Comparison of ENCODE assay signal across 18 cellular contexts in genomic region chr15:28920781-28921331, GRCh38. TPM values are rescaled to one million over a fixed set of nuclear protein-coding genes. Genes with fewer than 3 reads are reported as not detected.
A peak's percentile ranks its signal among the peaks of the same experiment; 100 is the strongest.
DNase-seq lines count a peak whose midpoint lies in the region; ATAC-seq and TF ChIP-seq lines count a peak whose summit lies in the region.
"Had no signal": no experiment of that assay in that cellular context is flagged by ENCODE, and none has a peak within 500 bp of the region (broad histone marks: within the 10 kb centered on the region; RNA-seq: fewer than 3 reads in every experiment).

No MANE protein-coding gene starts in this region.

- H3K27ac ChIP-seq in MM.1S (ENCODE audit: low read length), result peak overlapping the region; percentile 96
- H3K27ac ChIP-seq: GM23248 had no signal

- H3F3A ChIP-seq in MM.1S (ENCODE audit: insufficient read depth, low read length), result peaks cover 29% of the 10 kb centered on the region

- H3K27me3 Mint-ChIP-seq in activated T-cell treated with anti-CD3 and anti-CD28 coated beads, Interleukin-2, amount 50 U/mL, for 4 hours (ENCODE audit: low read depth), result no peaks in the 10 kb centered on the region
- no peaks in the 10 kb centered on the region for H3K27me3 Mint-ChIP-seq in central memory CD8-positive, alpha-beta T cell

- no peaks in the 10 kb centered on the region for H4K20me1 ChIP-seq in MM.1S (ENCODE audit: insufficient read depth, low read length)

- peak overlapping the region; percentile 39 for H3K4me2 ChIP-seq in MM.1S (ENCODE audit: low read depth, low read length)

- peaks cover 59% of the 10 kb centered on the region for H3K4me1 Mint-ChIP-seq in activated T-cell treated with anti-CD3 and anti-CD28 coated beads, Interleukin-2, amount 50 U/mL, for 4 hours (ENCODE audit: low read depth)
- peaks cover 53% of the 10 kb centered on the region for H3K4me1 Mint-ChIP-seq in central memory CD8-positive, alpha-beta T cell
- peaks cover 29% of the 10 kb centered on the region for H3K4me1 Mint-ChIP-seq in stimulated activated effector memory CD8-positive, alpha-beta T cell treated with anti-CD3 and anti-CD28 coated beads, Interleukin-12 subunit alpha, Interleukin-12 subunit beta, amount 100 ng/mL, for 72 hours

- peak overlapping the region; percentile 58 for H3K27ac Mint-ChIP-seq in central memory CD8-positive, alpha-beta T cell (ENCODE audit: low read depth)
- H3K27ac Mint-ChIP-seq in stimulated activated effector memory CD8-positive, alpha-beta T cell treated with anti-CD3 and anti-CD28 coated beads, Interleukin-12 subunit alpha, Interleukin-12 subunit beta, amount 100 ng/mL, for 72 hours, result no peak overlapping the region
- H3K27ac Mint-ChIP-seq: activated T-helper 1 cell treated with anti-CD3 and anti-CD28 coated beads, Interleukin-12 subunit alpha, Interleukin-12 subunit beta, Interleukin-2, Interleukin-4 antibody, amounts not matched to agents 30 ng/mL and 10 ng/mL and 1 ng/mL, durations not matched to agents 14 hours and 24 hours and 36 hours had no signal

- no peaks in the 10 kb centered on the region for H3K36me3 ChIP-seq in MM.1S (replicated peaks; ENCODE audit: insufficient read depth, low read length)
- H3K36me3 ChIP-seq: BE2C had no signal

- H3K9me3 ChIP-seq in MM.1S (replicated peaks; ENCODE audit: insufficient read depth, low read length), result no peaks in the 10 kb centered on the region
- H3K9me3 ChIP-seq: BE2C had no signal

- H3K27me3 ChIP-seq in MM.1S (replicated peaks; ENCODE audit: insufficient read depth, low read length), result no peaks in the 10 kb centered on the region
- H3K27me3 ChIP-seq: BE2C had no signal

- intact Hi-C loops in sciatic nerve (cut with DNase I), result no loop called here

- H3K9me3 Mint-ChIP-seq in activated T-cell treated with anti-CD3 and anti-CD28 coated beads, Interleukin-2, amount 50 U/mL, for 4 hours, result no peaks in the 10 kb centered on the region
- H3K9me3 Mint-ChIP-seq in central memory CD8-positive, alpha-beta T cell, result no peaks in the 10 kb centered on the region
- no peaks in the 10 kb centered on the region for H3K9me3 Mint-ChIP-seq in stimulated activated effector memory CD8-positive, alpha-beta T cell treated with anti-CD3 and anti-CD28 coated beads, Interleukin-12 subunit alpha, Interleukin-12 subunit beta, amount 100 ng/mL, for 72 hours
- H3K9me3 Mint-ChIP-seq: activated T-helper 1 cell treated with anti-CD3 and anti-CD28 coated beads, Interleukin-12 subunit alpha, Interleukin-12 subunit beta, Interleukin-2, Interleukin-4 antibody, amounts not matched to agents 30 ng/mL and 10 ng/mL and 1 ng/mL, durations not matched to agents 14 hours and 24 hours and 36 hours had no signal

- no peaks in the 10 kb centered on the region for H3K9me2 ChIP-seq in MM.1S (replicated peaks; ENCODE audit: insufficient read depth, low read length)

- peak overlapping the region; percentile 14 for H3K4me3 Mint-ChIP-seq in activated T-cell treated with anti-CD3 and anti-CD28 coated beads, Interleukin-2, amount 50 U/mL, for 4 hours
- peak overlapping the region; percentile 61 for H3K4me3 Mint-ChIP-seq in central memory CD8-positive, alpha-beta T cell
- peak overlapping the region; percentile 46 for H3K4me3 Mint-ChIP-seq in stimulated activated effector memory CD8-positive, alpha-beta T cell treated with anti-CD3 and anti-CD28 coated beads, Interleukin-12 subunit alpha, Interleukin-12 subunit beta, amount 100 ng/mL, for 72 hours
- H3K4me3 Mint-ChIP-seq: activated T-helper 1 cell treated with anti-CD3 and anti-CD28 coated beads, Interleukin-12 subunit alpha, Interleukin-12 subunit beta, Interleukin-2, Interleukin-4 antibody, amounts not matched to agents 30 ng/mL and 10 ng/mL and 1 ng/mL, durations not matched to agents 14 hours and 24 hours and 36 hours had no signal

- no peak overlapping the region for H2AFZ ChIP-seq in MM.1S (ENCODE audit: low read length)
- H2AFZ ChIP-seq: GM23248 had no signal

- ATAC-seq in activated T-cell treated with anti-CD3 and anti-CD28 coated beads, Interleukin-2, amount 50 U/mL, for 4 hours, result no peak
- ATAC-seq in central memory CD8-positive, alpha-beta T cell (replicated peaks; ENCODE audit: extremely low read depth, poor library complexity, severe bottlenecking), result peak; percentile 42
- no peak for ATAC-seq in stimulated activated effector memory CD8-positive, alpha-beta T cell treated with anti-CD3 and anti-CD28 coated beads, Interleukin-12 subunit alpha, Interleukin-12 subunit beta, amount 100 ng/mL, for 72 hours
- no peak for ATAC-seq in sciatic nerve

- no peak overlapping the region for H3K4me3 ChIP-seq in MM.1S (ENCODE audit: low read length)
- H3K4me3 ChIP-seq: GM23248 had no signal

- H3K9ac ChIP-seq in MM.1S (ENCODE audit: low read length), result no peak overlapping the region
- H3K9ac ChIP-seq: GM23248 had no signal

- no peak for TF ChIP-seq CTCF in MM.1S (IDR thresholded peaks at IDR 0.05; ENCODE audit: low read length)

- H3K79me2 ChIP-seq in MM.1S (ENCODE audit: low read length), result peaks cover 8% of the 10 kb centered on the region

- no peak for DNase-seq in activated T-cell treated with anti-CD3 and anti-CD28 coated beads, Interleukin-2, amount 50 U/mL, for 4 hours
- DNase-seq in activated T-cell treated with anti-CD3 and anti-CD28 coated beads for 4 hours, result no peak
- peak; percentile 20 for DNase-seq in MM.1S
- DNase-seq in central memory CD8-positive, alpha-beta T cell (ENCODE audit: low spot score in 2 of 2), result no peak
- no peak for DNase-seq in stimulated activated effector memory CD8-positive, alpha-beta T cell treated with anti-CD3 and anti-CD28 coated beads, Interleukin-12 subunit alpha, Interleukin-12 subunit beta, amount 100 ng/mL, for 72 hours (ENCODE audit: low spot score in 2 of 2)
- no peak for DNase-seq in stimulated activated CD4-positive, alpha-beta T cell treated with anti-CD3 and anti-CD28 coated beads, Interleukin-4, amount 100 ng/mL, for 1 hour
- DNase-seq in ecto neural progenitor cell (ENCODE audit: low spot score), result no peak
- no peak for DNase-seq in sciatic nerve (ENCODE audit: low spot score)
- DNase-seq: activated CD4-positive, CD25-positive, alpha-beta regulatory T cell; amniotic stem cell; BE2C; cortex of kidney; EL; GM23248; NCI-H524; stimulated activated CD8-positive, alpha-beta memory T cell treated with anti-CD3 and anti-CD28 coated beads, Interleukin-4, amount 100 ng/mL, for 48 hours; substantia nigra had no signal

- peaks cover 58% of the 10 kb centered on the region for H3K4me1 ChIP-seq in MM.1S (ENCODE audit: low read length)
- H3K4me1 ChIP-seq: BE2C had no signal

- peaks cover 9% of the 10 kb centered on the region for H3K36me3 Mint-ChIP-seq in activated T-cell treated with anti-CD3 and anti-CD28 coated beads, Interleukin-2, amount 50 U/mL, for 4 hours (ENCODE audit: insufficient read depth)
- peaks cover 2% of the 10 kb centered on the region for H3K36me3 Mint-ChIP-seq in central memory CD8-positive, alpha-beta T cell (ENCODE audit: insufficient read depth)
- H3K36me3 Mint-ChIP-seq in stimulated activated effector memory CD8-positive, alpha-beta T cell treated with anti-CD3 and anti-CD28 coated beads, Interleukin-12 subunit alpha, Interleukin-12 subunit beta, amount 100 ng/mL, for 72 hours, result no peaks in the 10 kb centered on the region

RNA-seq across cellular contexts. Expression of gene APBA2, which starts 35.1 kb away (rescaled TPM):
- 10 to 100 TPM; 11.0 to 14.7 (median 14.5) TPM for total RNA-seq in activated T-cell treated with anti-CD3 and anti-CD28 coated beads, Interleukin-2, amount 50 U/mL, for 4 hours
- 3.5 TPM for total RNA-seq in sciatic nerve
